27 cellular contexts compared by ENCODE assay signal in the genomic region with DNA sequence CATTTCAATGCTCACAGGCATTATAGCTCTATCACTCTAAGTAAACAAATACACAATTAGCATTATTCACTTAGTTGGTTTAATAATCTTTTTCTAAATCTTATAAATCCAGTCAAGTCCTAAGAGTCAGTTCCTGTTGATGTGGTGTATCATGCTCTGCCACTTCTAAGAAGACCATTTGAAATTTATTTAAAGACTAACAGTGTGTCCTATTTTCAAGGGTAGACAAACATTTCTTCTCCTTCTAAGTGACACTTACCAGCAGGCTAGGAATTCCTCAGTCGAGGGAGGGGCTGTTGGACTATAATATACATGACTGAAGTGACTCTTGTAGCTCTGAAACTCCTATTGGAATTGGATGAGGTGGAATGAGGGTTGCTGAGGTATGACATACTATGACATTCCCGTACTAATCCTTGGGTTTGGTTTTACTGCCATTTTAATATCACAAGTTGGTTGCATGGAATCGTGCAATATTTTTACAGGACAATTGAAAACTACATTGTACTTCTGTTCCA. TPM values are rescaled to one million over a fixed set of nuclear protein-coding genes. Genes with fewer than 3 reads are reported as not detected.
"Had no signal": no experiment of that assay in that cellular context is flagged by ENCODE, and none has a peak within 500 bp of the region (broad histone marks: within the 10 kb centered on the region; RNA-seq: fewer than 3 reads in every experiment).

No MANE protein-coding gene starts in this region.

- H3K36me3 ChIP-seq: esophagus muscularis mucosa, heart left ventricle, suprapubic skin, tibial artery, vagina had no signal

- DNase-seq: activated CD4-positive, alpha-beta T cell treated with anti-CD3 and anti-CD28 coated beads for 48 hours; activated CD4-positive, alpha-beta T cell treated with anti-CD3 and anti-CD28 coated beads, Interleukin-2, amount 50 U/mL, for 48 hours; activated CD8-positive, alpha-beta memory T cell treated with anti-CD3 and anti-CD28 coated beads for 24 hours; activated effector memory CD4-positive, alpha-beta T cell treated with Interleukin-2 at 50 U/mL for 16 hours; activated naive CD4-positive, alpha-beta T cell treated with Interleukin-2 at 50 U/mL for 16 hours; anterior cingulate cortex; dermis blood vessel endothelial cell; effector CD4-positive, alpha-beta T cell; foreskin keratinocyte; heart left ventricle; kidney glomerular epithelial cell; mesenchymal stem cell; natural killer cell; posterior cingulate gyrus; stimulated activated CD4-positive, alpha-beta T cell treated with anti-CD3 and anti-CD28 coated beads, Interleukin-1b, Interleukin-23, amount 100 ng/mL, for 48 hours; stimulated activated naive B cell treated with anti-CD40 and anti-IgM and Interleukin-4, amounts not matched to agents 10 μg/mL and 1 μg/mL and 100 μg/mL, for 72 hours; stomach; tibial artery had no signal

- H3K27ac Mint-ChIP-seq: activated naive CD8-positive, alpha-beta T cell; natural killer cell; stimulated activated naive B cell treated with anti-CD40 and anti-IgM and Interleukin-4, amounts not matched to agents 10 μg/mL and 1 μg/mL and 100 μg/mL, for 72 hours had no signal

- H3K9me3 ChIP-seq: esophagus muscularis mucosa, heart left ventricle, stomach, suprapubic skin, tibial artery, vagina had no signal

- H3K27me3 Mint-ChIP-seq: activated naive CD8-positive, alpha-beta T cell; stimulated activated naive B cell treated with anti-CD40 and anti-IgM and Interleukin-4, amounts not matched to agents 10 μg/mL and 1 μg/mL and 100 μg/mL, for 72 hours had no signal

- H3K4me3 ChIP-seq: esophagus muscularis mucosa, heart left ventricle, stomach, suprapubic skin, tibial artery, vagina had no signal

- H3K36me3 Mint-ChIP-seq: activated naive CD8-positive, alpha-beta T cell; natural killer cell; stimulated activated naive B cell treated with anti-CD40 and anti-IgM and Interleukin-4, amounts not matched to agents 10 μg/mL and 1 μg/mL and 100 μg/mL, for 72 hours had no signal

- H3K9me3 Mint-ChIP-seq: central memory CD8-positive, alpha-beta T cell; natural killer cell; stimulated activated naive B cell treated with anti-CD40 and anti-IgM and Interleukin-4, amounts not matched to agents 10 μg/mL and 1 μg/mL and 100 μg/mL, for 72 hours had no signal

- H3K4me3 Mint-ChIP-seq: activated naive CD8-positive, alpha-beta T cell; central memory CD8-positive, alpha-beta T cell; natural killer cell; stimulated activated naive B cell treated with anti-CD40 and anti-IgM and Interleukin-4, amounts not matched to agents 10 μg/mL and 1 μg/mL and 100 μg/mL, for 72 hours had no signal

- H3K4me1 ChIP-seq: esophagus muscularis mucosa, foreskin keratinocyte, suprapubic skin, vagina had no signal

- ATAC-seq: activated CD4-positive, CD25-positive, alpha-beta regulatory T cell treated with anti-CD3 and anti-CD28 coated beads, Interleukin-2, amount 50 U/mL, for 24 hours; foreskin keratinocyte; heart left ventricle; natural killer cell; sciatic nerve; stimulated activated naive B cell treated with anti-CD40 and anti-IgM and Interleukin-4, amounts not matched to agents 10 μg/mL and 1 μg/mL and 100 μg/mL, for 72 hours had no signal

- H3K27me3 ChIP-seq: esophagus muscularis mucosa, foreskin keratinocyte, heart left ventricle, stomach, suprapubic skin, tibial artery, vagina had no signal

- H3K4me1 Mint-ChIP-seq: central memory CD8-positive, alpha-beta T cell; natural killer cell; stimulated activated naive B cell treated with anti-CD40 and anti-IgM and Interleukin-4, amounts not matched to agents 10 μg/mL and 1 μg/mL and 100 μg/mL, for 72 hours had no signal

- H3K27ac ChIP-seq: esophagus muscularis mucosa, foreskin keratinocyte, heart left ventricle, stomach, suprapubic skin, tibial artery, vagina had no signal

RNA-seq across cellular contexts. Expression of a gene that starts 30.6 kb away (rescaled TPM):
- total RNA-seq: natural killer cell; omental fat pad; sciatic nerve; T-helper 1 cell treated with Interleukin-12 subunit alpha and Interleukin-12 subunit beta and Interleukin-4 antibody, amounts not matched to agents 30 ng/mL and 1 ng/mL, for 36 hours had no signal
